ENCODE assay signal across 8 cellular contexts in the genomic region with DNA sequence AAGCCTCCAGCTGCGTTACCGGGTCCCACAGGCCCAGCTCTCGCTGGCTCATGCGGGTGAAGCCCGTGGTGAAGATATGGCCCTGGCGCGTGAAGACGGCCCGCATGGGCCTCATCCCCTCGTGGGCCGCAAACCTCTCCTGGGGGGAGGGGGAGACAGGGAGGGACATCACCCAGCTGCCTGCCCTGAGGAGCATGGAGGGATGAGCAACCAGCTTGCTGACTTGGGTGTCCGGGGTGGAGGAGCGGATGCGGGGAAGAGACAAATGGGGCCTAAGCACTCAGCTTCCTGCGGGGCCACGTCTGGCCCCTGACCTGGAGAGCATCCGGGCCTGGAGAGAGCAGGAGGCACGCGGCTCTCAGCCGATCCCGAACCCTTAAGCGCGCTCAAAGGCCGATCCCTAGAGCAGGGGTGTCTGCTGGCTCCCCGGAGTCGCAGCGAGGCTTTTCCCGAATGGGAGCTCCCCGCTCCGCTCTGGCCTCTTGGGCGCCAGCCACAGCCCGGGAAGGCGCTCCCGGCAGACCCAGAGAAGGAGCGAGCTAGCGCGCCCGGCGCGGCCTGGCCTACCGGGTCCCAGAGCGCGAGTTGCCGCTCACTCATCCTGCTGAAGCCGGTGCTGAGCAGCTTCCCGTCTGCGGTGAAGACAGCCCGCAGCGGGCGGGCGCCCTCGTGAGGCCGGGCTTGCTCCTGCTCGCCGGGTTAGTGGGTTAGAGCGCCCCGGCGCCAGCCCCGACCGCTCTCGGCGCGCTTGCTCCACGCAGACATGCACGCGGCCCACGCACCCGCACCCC. TPM values are rescaled to one million over a fixed set of nuclear protein-coding genes. Genes with fewer than 3 reads are reported as not detected.
DNase-seq lines count a peak whose midpoint lies in the region; ATAC-seq and TF ChIP-seq lines count a peak whose summit lies in the region.

No MANE protein-coding gene starts in this region.

- H3K14ac ChIP-seq in IMR-90 (replicated peaks; ENCODE audit: low read depth, low read length), result no peak overlapping the region

- H3K18ac ChIP-seq in IMR-90 (ENCODE audit: low read depth, low read length), result no peak overlapping the region

- no TSS peak for BruUV-seq in IMR-90 (replicated peaks; lab: Mats Ljungman, UMichigan)

- H2AK5ac ChIP-seq in IMR-90 (ENCODE audit: low read depth, low read length), result no peak overlapping the region

- 28% methylated on average over 38 of the region's 68 CpGs; no CpG with 5 or more reads in 1 of the 2 experiments for WGBS in IMR-90 (ENCODE audit: extremely low coverage in 2 of 2, insufficient read length in 1 of 2), 2 experiments

- H2BK120ac ChIP-seq in IMR-90 (ENCODE audit: low read depth, low read length), result no peak overlapping the region

- in situ Hi-C loops in IMR-90 (cut with MboI; ENCODE audit: low sequenced_read_pairs), result no loop called here

- H3K4me2 ChIP-seq in IMR-90 (ENCODE audit: low read depth, low read length), result no peak overlapping the region

- ATAC-seq in IMR-90 (ENCODE audit: low read depth) (no peak), left cardiac atrium (peak; percentile 7 to 18), GM21526 (IDR thresholded peaks at IDR 0.05; ENCODE audit: low FRiP score, unreplicated experiment) (no peak)

- peaks cover 25% of the 10 kb centered on the region for H3K9me1 ChIP-seq in IMR-90 (ENCODE audit: insufficient read depth, low read length)

- H3K9ac ChIP-seq in IMR-90 (ENCODE audit: low read depth, low read length), result no peak overlapping the region
- H3K9ac ChIP-seq in adipocyte (ENCODE audit: low read length), result peak overlapping the region; percentile 75

- H2BK15ac ChIP-seq in IMR-90 (ENCODE audit: low read depth, low read length), result no peak overlapping the region

- H3K9me3 ChIP-seq in IMR-90 (ENCODE audit: control insufficient read depth, insufficient read depth, low read length) (no peaks in the 10 kb centered on the region), adipocyte (ENCODE audit: control insufficient read depth, low read length) (no peaks in the 10 kb centered on the region)

- no peak overlapping the region for H3K27ac ChIP-seq in IMR-90 (ENCODE audit: insufficient read depth, low read length)

- TF ChIP-seq CTCF in GM10248 (IDR thresholded peaks at IDR 0.05; ENCODE audit: control extremely low read depth, extremely low read depth, low read depth, missing control alignments) (peak; percentile 89), IMR-90 (conservative IDR thresholded peaks at IDR 0.05; ENCODE audit: low read depth, low read length) (peak; percentile 44)

- intact Hi-C loops in IMR-90 (cut with micrococcal nuclease) (no loop called here), left cardiac atrium (cut with DNase I) (loop anchor here in 1 of 2 donors (10.0 kb wide), 1 partner anchor 307 kb away; no protein-coding TSS in a partner anchor)

- no peak overlapping the region for H2BK5ac ChIP-seq in IMR-90 (ENCODE audit: low read depth, low read length, poor library complexity, severe bottlenecking)

- CTCF ChIA-PET in GM10248 (lab: Yijun Ruan, JAX) (interaction anchor here (0.6 to 7.0 kb wide), 84 partner anchors 9 to 668 kb away, joined by 3 to 172 read pairs (median 4); partner anchors contain the start of genes ABHD15, ANKRD13B, EFCAB5 and SSH2), IMR-90 (lab: Yijun Ruan, JAX) (interaction anchor here (0.5 to 2.2 kb wide), 6 partner anchors 9 to 443 kb away, joined by 3 to 5 read pairs (median 3); no protein-coding TSS in a partner anchor)

- H4K8ac ChIP-seq in IMR-90 (ENCODE audit: low read depth in 2 of 2, low read length in 2 of 2), result no peak overlapping the region; a peak in 1 of 4 replicates

- dilution Hi-C loops in IMR-90 (cut with HindIII; ENCODE audit: low sequenced_read_pairs, unreplicated experiment), result no loop called here

- H3K79me1 ChIP-seq in IMR-90 (ENCODE audit: low read depth in 1 of 2, low read length in 2 of 2), result peaks cover 0 to 22% of the 10 kb centered on the region in 2 experiments; a peak in 1 of 4 replicates

- H3K4me1 ChIP-seq in IMR-90 (ENCODE audit: control insufficient read depth, insufficient read depth, low read length) (peaks cover 15% of the 10 kb centered on the region), adipocyte (ENCODE audit: control insufficient read depth, insufficient read depth, low read length) (peaks cover 31% of the 10 kb centered on the region)

- no peak for TF ChIP-seq POLR2A in IMR-90 (IDR thresholded peaks at IDR 0.05; ENCODE audit: low read depth, low read length)

- H4K20me1 ChIP-seq in IMR-90 (ENCODE audit: insufficient read depth, low read length), result peaks cover 9% of the 10 kb centered on the region; the same call in 1 of the 2 replicates

- H3K4ac ChIP-seq in IMR-90 (ENCODE audit: low read depth, low read length), result no peak overlapping the region

- H3K4me3 ChIP-seq in IMR-90 (ENCODE audit: insufficient read depth, low read depth, low read length) (no peak overlapping the region), adipocyte (ENCODE audit: low read length) (peak overlapping the region; percentile 48)

- H2AFZ ChIP-seq in IMR-90 (replicated peaks; ENCODE audit: low read length, poor library complexity), result peak overlapping the region; percentile 81

- DNase-seq in GM10248 (ENCODE audit: extremely low spot score) (peak; percentile 85), IMR-90 (peak; percentile 49), T follicular helper cell (ENCODE audit: low read depth) (peak; percentile 84), adipocyte (ENCODE audit: low read depth) (no peak), left cardiac atrium (peak; percentile 83), putamen (ENCODE audit: low spot score) (peak; percentile 73), NCI-H446 (lab: John Stamatoyannopoulos, UW) (no peak)

- H3K27me3 ChIP-seq in IMR-90 (ENCODE audit: control insufficient read depth, insufficient read depth, low read length) (no peaks in the 10 kb centered on the region; the same call in 1 of the 2 replicates), adipocyte (replicated peaks; ENCODE audit: control insufficient read depth, insufficient read depth, low read length) (no peaks in the 10 kb centered on the region)

- POLR2A ChIA-PET in GM10248 (lab: Yijun Ruan, JAX), result interaction anchor here (0.8 to 1.0 kb wide), 4 partner anchors 22 to 312 kb away, joined by 3 to 5 read pairs (median 3); partner anchors contain the start of genes GIT1 and SSH2
- POLR2A ChIA-PET in IMR-90 (lab: Charles Lee; ENCODE audit: unreplicated experiment), result interaction anchor here (1.0 kb wide), 1 partner anchor 144 kb away, joined by 5 read pairs; no protein-coding TSS in a partner anchor

- H3K36me3 ChIP-seq in IMR-90 (ENCODE audit: control insufficient read depth, insufficient read depth, low read length) (peaks cover 2% of the 10 kb centered on the region; the same call in 1 of the 2 replicates), adipocyte (ENCODE audit: control insufficient read depth, insufficient read depth, low read length, severe bottlenecking) (no peaks in the 10 kb centered on the region)

- H3K23ac ChIP-seq in IMR-90 (ENCODE audit: low read depth, low read length), result no peak overlapping the region

- H4K91ac ChIP-seq in IMR-90 (ENCODE audit: insufficient read depth, low read depth, low read length), result no peak overlapping the region

- no peak overlapping the region for H2BK20ac ChIP-seq in IMR-90 (ENCODE audit: low read depth, low read length)

- H3K56ac ChIP-seq in IMR-90 (ENCODE audit: extremely low read depth, insufficient read depth, low read length), result no peak overlapping the region

- peak; percentile 32 for TF ChIP-seq RAD21 in IMR-90 (IDR thresholded peaks at IDR 0.05; ENCODE audit: low read length)

- peak overlapping the region; percentile 9 for H2AK9ac ChIP-seq in IMR-90 (replicated peaks; ENCODE audit: low read depth, low read length, poor library complexity)

- H4K5ac ChIP-seq in IMR-90 (ENCODE audit: low read depth, low read length), result no peak overlapping the region

TF ChIP-seq in IMR-90, 13 proteins besides CTCF, POLR2A, EP300 and RAD21 (continues in another document):
- no peak for TF ChIP-seq MAZ (IDR thresholded peaks at IDR 0.05; ENCODE audit: borderline replicate concordance, low read depth, low read length)
- no peak for TF ChIP-seq MAFK (IDR thresholded peaks at IDR 0.05; ENCODE audit: low read depth, low read length)
- TF ChIP-seq ELK1 (IDR thresholded peaks at IDR 0.05; ENCODE audit: borderline replicate concordance, low read depth, low read length), result no peak

RNA-seq across cellular contexts. Expression of gene CORO6, which starts 5.0 kb away (rescaled TPM):
- 2.8 and 3.4 TPM in 2 replicates for total RNA-seq in IMR-90 (2012; rRNA removed)
- polyA plus RNA-seq in IMR-90 (2012; rRNA removed), result 7.6 and 7.8 TPM in 2 replicates
- polyA plus RNA-seq in IMR-90 (2012; cell fraction: cytosol; rRNA removed), result 1.4 and 2.8 TPM in 2 replicates
- polyA plus RNA-seq in IMR-90 (2012; cell fraction: nucleus; rRNA removed; ENCODE audit: low replicate concordance), result 139 and 203 TPM in 2 replicates
- total RNA-seq in left cardiac atrium, result 10 to 100 TPM; 67.0 to 82.1 TPM

RNA-seq across cellular contexts. Expression of gene ANKRD13B, which starts 24.7 kb away (rescaled TPM):
- 0.90 and 1.1 TPM in 2 replicates for total RNA-seq in IMR-90 (2012; rRNA removed)
- 4.0 and 5.2 TPM in 2 replicates for polyA plus RNA-seq in IMR-90 (2012; rRNA removed)
- polyA plus RNA-seq in IMR-90 (2012; cell fraction: cytosol; rRNA removed), result 1.9 and 4.4 TPM in 2 replicates
- polyA plus RNA-seq in IMR-90 (2012; cell fraction: nucleus; rRNA removed; ENCODE audit: low replicate concordance), result 27.5 and 68.3 TPM in 2 replicates
- total RNA-seq in left cardiac atrium, result 10 to 100 TPM in 1 of 2 donors, 1 to 10 TPM in 1; 8.1 to 10.5 TPM

RNA-seq across cellular contexts. Expression of gene GIT1, which starts 28.2 kb away (rescaled TPM):
- 13.3 and 14.2 TPM in 2 replicates for total RNA-seq in IMR-90 (2012; rRNA removed)
- 34.2 and 37.1 TPM in 2 replicates for polyA plus RNA-seq in IMR-90 (2012; rRNA removed)
- polyA plus RNA-seq in IMR-90 (2012; cell fraction: cytosol; rRNA removed), result 25.3 and 30.3 TPM in 2 replicates
- 57.7 and 127 TPM in 2 replicates for polyA plus RNA-seq in IMR-90 (2012; cell fraction: nucleus; rRNA removed; ENCODE audit: low replicate concordance)
- total RNA-seq in left cardiac atrium, result 10 to 100 TPM; 30.8 to 44.0 TPM

RNA-seq across cellular contexts. Expression of gene TP53I13, which starts 49.2 kb away (rescaled TPM):
- total RNA-seq in IMR-90 (2012; rRNA removed) (18.3 and 22.0 TPM in 2 replicates), left cardiac atrium (10 to 100 TPM; 42.0 to 48.8 TPM)
- polyA plus RNA-seq in IMR-90 (2012; rRNA removed), result 48.3 and 53.1 TPM in 2 replicates
- polyA plus RNA-seq in IMR-90 (2012; cell fraction: cytosol; rRNA removed), result 41.4 and 69.6 TPM in 2 replicates
- 126 and 323 TPM in 2 replicates for polyA plus RNA-seq in IMR-90 (2012; cell fraction: nucleus; rRNA removed; ENCODE audit: low replicate concordance)

RNA-seq across cellular contexts. Expression of gene ABHD15, which starts 50.8 kb away (rescaled TPM):
- total RNA-seq in IMR-90 (2012; rRNA removed) (3.1 and 3.2 TPM in 2 replicates), left cardiac atrium (10 to 100 TPM in 1 of 2 donors, 1 to 10 TPM in 1; 8.3 to 11.6 TPM)
- 4.5 and 4.6 TPM in 2 replicates for polyA plus RNA-seq in IMR-90 (2012; rRNA removed)
- 3.3 and 4.4 TPM in 2 replicates for polyA plus RNA-seq in IMR-90 (2012; cell fraction: cytosol; rRNA removed)
- 3.2 and 4.0 TPM in 2 replicates for polyA plus RNA-seq in IMR-90 (2012; cell fraction: nucleus; rRNA removed; ENCODE audit: low replicate concordance)

Comparison
In these comparisons a context has a peak if more than half of its experiments do, and no peak if none do; other contexts are left out.
1. DNase-seq: peak in GM10248 (single experiment), IMR-90 (single experiment), T follicular helper cell (single experiment), left cardiac atrium (single experiment) and putamen (single experiment); none in adipocyte (single experiment) and NCI-H446 (0 of 2).
2. ATAC-seq: peak in left cardiac atrium (2 of 2); none in IMR-90 (single experiment) and GM21526 (single experiment).
3. RNA of gene CORO6, which starts 5.0 kb away (total RNA-seq): 67.0 to 82.1 TPM in left cardiac atrium; 2.8 to 3.4 TPM in IMR-90; every median in the first group is over 10 times any median in the second.